8 cellular contexts compared by ENCODE assay signal in genomic region chr7:140673770-140674155, GRCh38. TPM values are rescaled to one million over a fixed set of nuclear protein-coding genes. Genes with fewer than 3 reads are reported as not detected.
DNase-seq lines count a peak whose midpoint lies in the region; ATAC-seq and TF ChIP-seq lines count a peak whose summit lies in the region.

No MANE protein-coding gene starts in this region.

- H3K36me3 ChIP-seq in Peyer's patch (peaks cover 0 to 4% (median 0%) of the 10 kb centered on the region in 3 donors), neutrophil (no peaks in the 10 kb centered on the region)

- H3K9me3 Mint-ChIP-seq in CD4-positive, alpha-beta T cell = no peaks in the 10 kb centered on the region

- peaks cover 34% of the 10 kb centered on the region for H3K36me3 Mint-ChIP-seq in CD4-positive, alpha-beta T cell (ENCODE audit: low read depth)

- POLR2A ChIA-PET in CD4-positive, alpha-beta T cell (lab: Charles Lee) = interaction anchor here (1.0 to 2.7 kb wide), 12 partner anchors 13 to 1028 kb away, joined by 3 to 20 read pairs (median 6); partner anchors contain the start of genes BRAF, DENND11, MRPS33 and NDUFB2
- POLR2A ChIA-PET in HEK293T (lab: Yijun Ruan, JAX) = interaction anchor here (0.8 to 3.4 kb wide), 10 partner anchors 12 to 399 kb away, joined by 3 to 22 read pairs (median 3); partner anchors contain the start of gene MRPS33

- no peaks in the 10 kb centered on the region for H3K27me3 Mint-ChIP-seq in CD4-positive, alpha-beta T cell

- peak overlapping the region; percentile 88 for H3K4me3 Mint-ChIP-seq in CD4-positive, alpha-beta T cell

- no peaks in the 10 kb centered on the region for H3K27me3 ChIP-seq in CD4-positive, alpha-beta T cell (ENCODE audit: control insufficient read depth, insufficient read depth, low read length)
- H3K27me3 ChIP-seq in Peyer's patch = no peaks in the 10 kb centered on the region
- H3K27me3 ChIP-seq in neutrophil = no peaks in the 10 kb centered on the region

- CTCF ChIA-PET in CD4-positive, alpha-beta T cell (lab: Charles Lee) = interaction anchor here (1.0 kb wide), 1 partner anchor 260 kb away, joined by 3 read pairs; no protein-coding TSS in a partner anchor
- CTCF ChIA-PET in HEK293T (lab: Yijun Ruan, JAX) = interaction anchor here (0.7 to 2.8 kb wide), 2 partner anchors 138 to 341 kb away, joined by 3 to 11 read pairs; partner anchors contain the start of gene MRPS33

- H3K27ac Mint-ChIP-seq in CD4-positive, alpha-beta T cell = peak overlapping the region; percentile 90

- H3K4me1 Mint-ChIP-seq in CD4-positive, alpha-beta T cell (ENCODE audit: low read depth) = peaks cover 32% of the 10 kb centered on the region

- no peaks in the 10 kb centered on the region for H3K9me3 ChIP-seq in CD4-positive, alpha-beta T cell (ENCODE audit: control insufficient read depth, low read length)
- H3K9me3 ChIP-seq in Peyer's patch (no peaks in the 10 kb centered on the region), neutrophil (no peaks in the 10 kb centered on the region)

- TF ChIP-seq CTCF in CD4-positive, alpha-beta T cell (IDR thresholded peaks at IDR 0.05) = no peak
- TF ChIP-seq CTCF in Peyer's patch (IDR thresholded peaks at IDR 0.05) (no peak), neutrophil (IDR thresholded peaks at IDR 0.05) (no peak)

- ATAC-seq in CD4-positive, alpha-beta T cell (ENCODE audit: poor library complexity) = no peak
- peak; percentile 7 for ATAC-seq in esophagus mucosa
- no peak for ATAC-seq in GM19324 (IDR thresholded peaks at IDR 0.05; ENCODE audit: low FRiP score, unreplicated experiment)
- ATAC-seq in HG02938 (IDR thresholded peaks at IDR 0.05; ENCODE audit: unreplicated experiment) = no peak

- intact Hi-C loops in CD4-positive, alpha-beta T cell (cut with DNase I, micrococcal nuclease) = loop anchor here (1.0 to 5.0 kb wide), 6 partner anchors 23 to 344 kb away; partner anchors contain the start of genes MKRN1 (in 2 of the 2), NDUFB2 (in 2 of the 2), BRAF (in 1 of the 2) and RAB19 (in 1 of the 2)

- no peak for TF ChIP-seq POLR2A in Peyer's patch (IDR thresholded peaks at IDR 0.05)

- H3K4me1 ChIP-seq in Peyer's patch (peaks cover 0 to 25% (median 8%) of the 10 kb centered on the region in 4 donors), neutrophil (ENCODE audit: control insufficient read depth in 1 of 2, insufficient read depth in 1 of 2, low read depth in 1 of 2, low read length in 1 of 2) (peaks cover 19 to 29% of the 10 kb centered on the region in 2 experiments)

- H3K27ac ChIP-seq in CD4-positive, alpha-beta T cell (ENCODE audit: low read depth, low read length) = peak overlapping the region; percentile 79
- H3K27ac ChIP-seq in Peyer's patch (peak overlapping the region; percentile 84 to 91 (median 89)), neutrophil (peak overlapping the region; percentile 69)

- no peak for DNase-seq in CD4-positive, alpha-beta T cell
- DNase-seq in Peyer's patch = peak in 1 of 3 donors; percentile 30
- DNase-seq in HEK293T (ENCODE audit: extremely low spot score) = no peak
- no peak for DNase-seq in GOT3 (lab: John Stamatoyannopoulos, UW)

- peak overlapping the region; percentile 68 to 97 (median 82) for H3K4me3 ChIP-seq in Peyer's patch
- peak overlapping the region; percentile 75 to 83 for H3K4me3 ChIP-seq in neutrophil (ENCODE audit: low read depth in 1 of 2, low read length in 1 of 2)

TF ChIP-seq in HEK293T, 16 proteins besides CTCF, POLR2A, EP300 and RAD21:
- TF ChIP-seq SUZ12 (IDR thresholded peaks at IDR 0.05) (no peak), FOXA1 (IDR thresholded peaks at IDR 0.05) (no peak), BHLHE40 (IDR thresholded peaks at IDR 0.05; ENCODE audit: borderline replicate concordance) (no peak), FOXM1 (IDR thresholded peaks at IDR 0.05; ENCODE audit: borderline replicate concordance) (no peak), ZNF384 (IDR thresholded peaks at IDR 0.05) (no peak), L3MBTL2 (conservative IDR thresholded peaks at IDR 0.05) (no peak), FOXK2 (IDR thresholded peaks at IDR 0.05) (no peak), TARDBP (IDR thresholded peaks at IDR 0.05) (no peak), ARNT (IDR thresholded peaks at IDR 0.05) (no peak), HDGF (IDR thresholded peaks at IDR 0.05; ENCODE audit: borderline replicate concordance) (no peak), ELF4 (IDR thresholded peaks at IDR 0.05) (no peak), NFRKB (IDR thresholded peaks at IDR 0.05) (no peak), LEF1 (IDR thresholded peaks at IDR 0.05; ENCODE audit: borderline replicate concordance) (no peak), CTBP1 (IDR thresholded peaks at IDR 0.05; ENCODE audit: borderline replicate concordance) (no peak), PKNOX1 (IDR thresholded peaks at IDR 0.05) (no peak), SP1 (IDR thresholded peaks at IDR 0.05) (no peak)

RNA-seq across cellular contexts. Expression of gene ADCK2, which starts 1.0 kb away (rescaled TPM):
- 10 to 100 TPM; 14.8 to 15.7 TPM for total RNA-seq in CD4-positive, alpha-beta T cell
- total RNA-seq in Peyer's patch (10 to 100 TPM; 19.8 to 40.4 (median 25.8) TPM), esophagus mucosa (20.2 TPM)

RNA-seq across cellular contexts. Expression of gene NDUFB2, which starts 22.7 kb away (rescaled TPM):
- total RNA-seq in CD4-positive, alpha-beta T cell = 10 to 100 TPM; 73.7 to 84.4 TPM
- total RNA-seq in Peyer's patch (100 to 1,000 TPM; 128 to 216 (median 173) TPM), esophagus mucosa (181 TPM)

RNA-seq across cellular contexts. Expression of gene DENND2A, which starts 33.1 kb away (rescaled TPM):
- total RNA-seq in CD4-positive, alpha-beta T cell = not detected
- 10 to 100 TPM in 2 of 4 donors, 1 to 10 TPM in 2; 1.6 to 44.6 (median 8.3) TPM for total RNA-seq in Peyer's patch
- total RNA-seq in esophagus mucosa = 1.0 TPM
